ENCODE assay signal across 16 cellular contexts in genomic region chr7:83148776-83149175, GRCh38. TPM values are rescaled to one million over a fixed set of nuclear protein-coding genes. Genes with fewer than 3 reads are reported as not detected.
A peak's percentile ranks its signal among the peaks of the same experiment; 100 is the strongest.
DNase-seq lines count a peak whose midpoint lies in the region; ATAC-seq and TF ChIP-seq lines count a peak whose summit lies in the region.
"Had no signal": no experiment of that assay in that cellular context is flagged by ENCODE, and none has a peak within 500 bp of the region (broad histone marks: within the 10 kb centered on the region; RNA-seq: fewer than 3 reads in every experiment).

No MANE protein-coding gene starts in this region.

- H3K36me3 ChIP-seq in brain microvascular endothelial cell (replicated peaks) = no peaks in the 10 kb centered on the region
- H3K36me3 ChIP-seq: neutrophil had no signal

- peak; percentile 66 for DNase-seq in ELR (ENCODE audit: low read depth)
- DNase-seq in MV-4-11 (lab: John Stamatoyannopoulos, UW) = peak; percentile 71
- DNase-seq in brain microvascular endothelial cell = peak; percentile 28
- peak; percentile 57 for DNase-seq in kidney tubule cell (ENCODE audit: low spot score)
- no peak for DNase-seq in NCI-H2227 treated with DMSO at 0.1 percent for 48 hours (lab: John Stamatoyannopoulos, UW)
- no peak for DNase-seq in left cardiac atrium
- DNase-seq in NCI-H2196 (lab: John Stamatoyannopoulos, UW; ENCODE audit: unreplicated experiment) = no peak
- DNase-seq: activated B cell treated with CpG ODN at 0.5 μM for 24 hours; activated naive CD4-positive, alpha-beta T cell; NCI-H1092; NCI-H2171; trophoblast cell had no signal

- peak overlapping the region; percentile 54 for H3K27ac ChIP-seq in brain microvascular endothelial cell
- H3K27ac ChIP-seq: neutrophil had no signal

- no peak overlapping the region for H3K4me3 ChIP-seq in brain microvascular endothelial cell (ENCODE audit: low read depth, low read length)

- TF ChIP-seq CTCF in brain microvascular endothelial cell (IDR thresholded peaks at IDR 0.05; ENCODE audit: low read depth, low read length, missing control alignments) = no peak

- intact Hi-C loops in left cardiac atrium (cut with DNase I) = no loop called here

- ATAC-seq in HG03175 (IDR thresholded peaks at IDR 0.05; ENCODE audit: unreplicated experiment) = no peak
- no peak for ATAC-seq in left cardiac atrium
- ATAC-seq: sciatic nerve; stimulated activated effector memory CD8-positive, alpha-beta T cell treated with anti-CD3 and anti-CD28 coated beads, Interleukin-12 subunit alpha, Interleukin-12 subunit beta, amount 100 ng/mL, for 72 hours had no signal

- in situ Hi-C loops in brain microvascular endothelial cell (cut with HindIII; ENCODE audit: low pct_ligation_motif_present, low sequenced_read_pairs) = no loop called here

- no peaks in the 10 kb centered on the region for H3K27me3 ChIP-seq in brain microvascular endothelial cell (replicated peaks)
- H3K27me3 ChIP-seq: neutrophil had no signal

RNA-seq across cellular contexts. Expression of gene PCLO, which starts 13.9 kb away (rescaled TPM):
- total RNA-seq in left cardiac atrium = 1 to 10 TPM; 2.7 to 3.5 TPM

Comparison
In these comparisons a context has a peak if more than half of its experiments do, and no peak if none do; other contexts are left out.
1. DNase-seq: peak in ELR (single experiment), MV-4-11 (single experiment), brain microvascular endothelial cell (single experiment) and kidney tubule cell (single experiment); none in NCI-H2227 treated with DMSO at 0.1 percent for 48 hours (single experiment), left cardiac atrium (single experiment) and NCI-H2196 (single experiment).